3 cellular contexts compared by ENCODE assay signal in the genomic region with DNA sequence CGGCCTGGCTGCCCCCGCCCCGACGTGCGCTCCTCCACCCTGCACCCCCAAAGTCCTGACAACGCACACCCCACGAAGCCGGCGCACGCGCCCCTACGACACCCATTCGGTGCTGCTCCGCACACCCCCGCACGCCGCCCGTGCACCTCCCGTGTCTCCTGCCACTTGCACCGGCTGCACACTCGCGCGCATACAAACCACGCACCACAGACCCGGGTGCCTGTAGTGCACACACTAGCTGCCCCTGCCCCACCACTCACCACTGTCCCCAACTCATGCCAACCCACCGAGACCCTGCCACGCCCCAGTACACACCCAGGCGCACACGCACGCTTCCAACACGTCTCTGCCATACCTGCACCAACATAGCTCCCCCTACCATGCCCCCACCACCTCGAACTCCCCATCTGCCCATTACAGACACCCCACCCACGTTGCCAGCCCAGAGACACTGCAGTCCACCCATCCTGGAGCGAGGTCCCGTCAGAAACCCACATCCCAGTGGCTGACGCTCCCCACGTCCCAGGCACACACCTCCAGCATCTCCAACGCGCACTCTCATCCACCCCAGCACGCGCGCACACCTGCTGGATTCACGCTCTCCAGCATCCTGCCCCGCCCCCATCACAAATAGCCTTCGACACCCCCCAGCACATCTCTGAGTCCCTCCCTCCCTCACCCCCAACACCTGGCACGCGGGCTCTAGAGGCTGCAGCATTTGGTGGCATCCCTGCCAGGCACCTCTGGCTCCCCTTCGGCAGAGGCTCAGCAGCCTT.
TF ChIP-seq lines count a peak whose summit lies in the region.

No MANE protein-coding gene starts in this region.

TF ChIP-seq in SK-N-SH, 30 proteins besides CTCF, POLR2A, EP300 and RAD21:
- TF ChIP-seq, protein P1, sequence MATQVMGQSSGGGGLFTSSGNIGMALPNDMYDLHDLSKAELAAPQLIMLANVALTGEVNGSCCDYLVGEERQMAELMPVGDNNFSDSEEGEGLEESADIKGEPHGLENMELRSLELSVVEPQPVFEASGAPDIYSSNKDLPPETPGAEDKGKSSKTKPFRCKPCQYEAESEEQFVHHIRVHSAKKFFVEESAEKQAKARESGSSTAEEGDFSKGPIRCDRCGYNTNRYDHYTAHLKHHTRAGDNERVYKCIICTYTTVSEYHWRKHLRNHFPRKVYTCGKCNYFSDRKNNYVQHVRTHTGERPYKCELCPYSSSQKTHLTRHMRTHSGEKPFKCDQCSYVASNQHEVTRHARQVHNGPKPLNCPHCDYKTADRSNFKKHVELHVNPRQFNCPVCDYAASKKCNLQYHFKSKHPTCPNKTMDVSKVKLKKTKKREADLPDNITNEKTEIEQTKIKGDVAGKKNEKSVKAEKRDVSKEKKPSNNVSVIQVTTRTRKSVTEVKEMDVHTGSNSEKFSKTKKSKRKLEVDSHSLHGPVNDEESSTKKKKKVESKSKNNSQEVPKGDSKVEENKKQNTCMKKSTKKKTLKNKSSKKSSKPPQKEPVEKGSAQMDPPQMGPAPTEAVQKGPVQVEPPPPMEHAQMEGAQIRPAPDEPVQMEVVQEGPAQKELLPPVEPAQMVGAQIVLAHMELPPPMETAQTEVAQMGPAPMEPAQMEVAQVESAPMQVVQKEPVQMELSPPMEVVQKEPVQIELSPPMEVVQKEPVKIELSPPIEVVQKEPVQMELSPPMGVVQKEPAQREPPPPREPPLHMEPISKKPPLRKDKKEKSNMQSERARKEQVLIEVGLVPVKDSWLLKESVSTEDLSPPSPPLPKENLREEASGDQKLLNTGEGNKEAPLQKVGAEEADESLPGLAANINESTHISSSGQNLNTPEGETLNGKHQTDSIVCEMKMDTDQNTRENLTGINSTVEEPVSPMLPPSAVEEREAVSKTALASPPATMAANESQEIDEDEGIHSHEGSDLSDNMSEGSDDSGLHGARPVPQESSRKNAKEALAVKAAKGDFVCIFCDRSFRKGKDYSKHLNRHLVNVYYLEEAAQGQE (IDR thresholded peaks at IDR 0.05; ENCODE audit: low read depth, low read length), result no peak
- TF ChIP-seq FOXJ3 (CRISPR knock-in tag; IDR thresholded peaks at IDR 0.05), result no peak
- TF ChIP-seq TEAD4 (IDR thresholded peaks at IDR 0.05; ENCODE audit: borderline replicate concordance, insufficient read depth), result no peak
- TF ChIP-seq TCF12 (IDR thresholded peaks at IDR 0.05), result no peak
- TF ChIP-seq, protein P2, sequence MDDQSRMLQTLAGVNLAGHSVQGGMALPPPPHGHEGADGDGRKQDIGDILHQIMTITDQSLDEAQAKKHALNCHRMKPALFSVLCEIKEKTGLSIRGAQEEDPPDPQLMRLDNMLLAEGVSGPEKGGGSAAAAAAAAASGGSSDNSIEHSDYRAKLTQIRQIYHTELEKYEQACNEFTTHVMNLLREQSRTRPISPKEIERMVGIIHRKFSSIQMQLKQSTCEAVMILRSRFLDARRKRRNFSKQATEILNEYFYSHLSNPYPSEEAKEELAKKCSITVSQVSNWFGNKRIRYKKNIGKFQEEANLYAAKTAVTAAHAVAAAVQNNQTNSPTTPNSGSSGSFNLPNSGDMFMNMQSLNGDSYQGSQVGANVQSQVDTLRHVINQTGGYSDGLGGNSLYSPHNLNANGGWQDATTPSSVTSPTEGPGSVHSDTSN (IDR thresholded peaks at IDR 0.05), result no peak
- no peak for TF ChIP-seq YY1 (IDR thresholded peaks at IDR 0.05; ENCODE audit: low read depth)
- TF ChIP-seq JUND (IDR thresholded peaks at IDR 0.05), result no peak
- TF ChIP-seq, protein P3, sequence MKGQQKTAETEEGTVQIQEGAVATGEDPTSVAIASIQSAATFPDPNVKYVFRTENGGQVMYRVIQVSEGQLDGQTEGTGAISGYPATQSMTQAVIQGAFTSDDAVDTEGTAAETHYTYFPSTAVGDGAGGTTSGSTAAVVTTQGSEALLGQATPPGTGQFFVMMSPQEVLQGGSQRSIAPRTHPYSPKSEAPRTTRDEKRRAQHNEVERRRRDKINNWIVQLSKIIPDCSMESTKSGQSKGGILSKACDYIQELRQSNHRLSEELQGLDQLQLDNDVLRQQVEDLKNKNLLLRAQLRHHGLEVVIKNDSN (IDR thresholded peaks at IDR 0.05; ENCODE audit: borderline replicate concordance, low read depth), result no peak
- TF ChIP-seq FOSL2 (IDR thresholded peaks at IDR 0.05; ENCODE audit: borderline replicate concordance, low read depth), result no peak
- TF ChIP-seq, protein P4, sequence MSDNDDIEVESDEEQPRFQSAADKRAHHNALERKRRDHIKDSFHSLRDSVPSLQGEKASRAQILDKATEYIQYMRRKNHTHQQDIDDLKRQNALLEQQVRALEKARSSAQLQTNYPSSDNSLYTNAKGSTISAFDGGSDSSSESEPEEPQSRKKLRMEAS (IDR thresholded peaks at IDR 0.05; ENCODE audit: low read depth), result no peak
- no peak for TF ChIP-seq POLR2AphosphoS5 (IDR thresholded peaks at IDR 0.05; ENCODE audit: low read depth, low read length)
TF ChIP-seq in SK-N-SH: peak in this region for 0.

TF ChIP-seq in SK-N-SH treated with all-trans-retinoic acid at 6 μM for 48 hours, 23 proteins besides CTCF, POLR2A, EP300 and RAD21 (continues in another document):
- no peak for TF ChIP-seq GLIS3 (CRISPR knock-in tag; IDR thresholded peaks at IDR 0.05)
- no peak for TF ChIP-seq BACH2 (CRISPR knock-in tag; IDR thresholded peaks at IDR 0.05; ENCODE audit: borderline replicate concordance)
- TF ChIP-seq ZNF8 (CRISPR knock-in tag; IDR thresholded peaks at IDR 0.05), result no peak
- no peak for TF ChIP-seq ESRRG (CRISPR knock-in tag; IDR thresholded peaks at IDR 0.05)
- no peak for TF ChIP-seq CSDC2 (CRISPR knock-in tag; IDR thresholded peaks at IDR 0.05)
- no peak for TF ChIP-seq TCF4 (CRISPR knock-in tag; IDR thresholded peaks at IDR 0.05; ENCODE audit: borderline replicate concordance)
- TF ChIP-seq OSR1 (CRISPR knock-in tag; IDR thresholded peaks at IDR 0.05), result no peak
- TF ChIP-seq ZNF70 (CRISPR knock-in tag; IDR thresholded peaks at IDR 0.05), result no peak
- no peak for TF ChIP-seq ZFP30 (CRISPR knock-in tag; IDR thresholded peaks at IDR 0.05)
- TF ChIP-seq ZNF565 (CRISPR knock-in tag; conservative IDR thresholded peaks at IDR 0.05; ENCODE audit: low read depth), result no peak
- no peak for TF ChIP-seq RARB (CRISPR knock-in tag; IDR thresholded peaks at IDR 0.05)
- TF ChIP-seq, protein P5, sequence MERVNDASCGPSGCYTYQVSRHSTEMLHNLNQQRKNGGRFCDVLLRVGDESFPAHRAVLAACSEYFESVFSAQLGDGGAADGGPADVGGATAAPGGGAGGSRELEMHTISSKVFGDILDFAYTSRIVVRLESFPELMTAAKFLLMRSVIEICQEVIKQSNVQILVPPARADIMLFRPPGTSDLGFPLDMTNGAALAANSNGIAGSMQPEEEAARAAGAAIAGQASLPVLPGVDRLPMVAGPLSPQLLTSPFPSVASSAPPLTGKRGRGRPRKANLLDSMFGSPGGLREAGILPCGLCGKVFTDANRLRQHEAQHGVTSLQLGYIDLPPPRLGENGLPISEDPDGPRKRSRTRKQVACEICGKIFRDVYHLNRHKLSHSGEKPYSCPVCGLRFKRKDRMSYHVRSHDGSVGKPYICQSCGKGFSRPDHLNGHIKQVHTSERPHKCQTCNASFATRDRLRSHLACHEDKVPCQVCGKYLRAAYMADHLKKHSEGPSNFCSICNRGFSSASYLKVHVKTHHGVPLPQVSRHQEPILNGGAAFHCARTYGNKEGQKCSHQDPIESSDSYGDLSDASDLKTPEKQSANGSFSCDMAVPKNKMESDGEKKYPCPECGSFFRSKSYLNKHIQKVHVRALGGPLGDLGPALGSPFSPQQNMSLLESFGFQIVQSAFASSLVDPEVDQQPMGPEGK (CRISPR knock-in tag; IDR thresholded peaks at IDR 0.05; ENCODE audit: borderline replicate concordance), result no peak
- TF ChIP-seq ZC3H10 (CRISPR knock-in tag; IDR thresholded peaks at IDR 0.05), result no peak
- TF ChIP-seq, protein P6, sequence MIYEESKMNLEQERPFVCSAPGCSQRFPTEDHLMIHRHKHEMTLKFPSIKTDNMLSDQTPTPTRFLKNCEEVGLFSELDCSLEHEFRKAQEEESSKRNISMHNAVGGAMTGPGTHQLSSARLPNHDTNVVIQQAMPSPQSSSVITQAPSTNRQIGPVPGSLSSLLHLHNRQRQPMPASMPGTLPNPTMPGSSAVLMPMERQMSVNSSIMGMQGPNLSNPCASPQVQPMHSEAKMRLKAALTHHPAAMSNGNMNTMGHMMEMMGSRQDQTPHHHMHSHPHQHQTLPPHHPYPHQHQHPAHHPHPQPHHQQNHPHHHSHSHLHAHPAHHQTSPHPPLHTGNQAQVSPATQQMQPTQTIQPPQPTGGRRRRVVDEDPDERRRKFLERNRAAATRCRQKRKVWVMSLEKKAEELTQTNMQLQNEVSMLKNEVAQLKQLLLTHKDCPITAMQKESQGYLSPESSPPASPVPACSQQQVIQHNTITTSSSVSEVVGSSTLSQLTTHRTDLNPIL (CRISPR knock-in tag; IDR thresholded peaks at IDR 0.05; ENCODE audit: low read depth), result no peak
- TF ChIP-seq, protein P7, sequence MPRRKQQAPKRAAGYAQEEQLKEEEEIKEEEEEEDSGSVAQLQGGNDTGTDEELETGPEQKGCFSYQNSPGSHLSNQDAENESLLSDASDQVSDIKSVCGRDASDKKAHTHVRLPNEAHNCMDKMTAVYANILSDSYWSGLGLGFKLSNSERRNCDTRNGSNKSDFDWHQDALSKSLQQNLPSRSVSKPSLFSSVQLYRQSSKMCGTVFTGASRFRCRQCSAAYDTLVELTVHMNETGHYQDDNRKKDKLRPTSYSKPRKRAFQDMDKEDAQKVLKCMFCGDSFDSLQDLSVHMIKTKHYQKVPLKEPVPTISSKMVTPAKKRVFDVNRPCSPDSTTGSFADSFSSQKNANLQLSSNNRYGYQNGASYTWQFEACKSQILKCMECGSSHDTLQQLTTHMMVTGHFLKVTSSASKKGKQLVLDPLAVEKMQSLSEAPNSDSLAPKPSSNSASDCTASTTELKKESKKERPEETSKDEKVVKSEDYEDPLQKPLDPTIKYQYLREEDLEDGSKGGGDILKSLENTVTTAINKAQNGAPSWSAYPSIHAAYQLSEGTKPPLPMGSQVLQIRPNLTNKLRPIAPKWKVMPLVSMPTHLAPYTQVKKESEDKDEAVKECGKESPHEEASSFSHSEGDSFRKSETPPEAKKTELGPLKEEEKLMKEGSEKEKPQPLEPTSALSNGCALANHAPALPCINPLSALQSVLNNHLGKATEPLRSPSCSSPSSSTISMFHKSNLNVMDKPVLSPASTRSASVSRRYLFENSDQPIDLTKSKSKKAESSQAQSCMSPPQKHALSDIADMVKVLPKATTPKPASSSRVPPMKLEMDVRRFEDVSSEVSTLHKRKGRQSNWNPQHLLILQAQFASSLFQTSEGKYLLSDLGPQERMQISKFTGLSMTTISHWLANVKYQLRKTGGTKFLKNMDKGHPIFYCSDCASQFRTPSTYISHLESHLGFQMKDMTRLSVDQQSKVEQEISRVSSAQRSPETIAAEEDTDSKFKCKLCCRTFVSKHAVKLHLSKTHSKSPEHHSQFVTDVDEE (CRISPR knock-in tag; IDR thresholded peaks at IDR 0.05), result no peak

TF ChIP-seq in neural cell, 6 proteins besides CTCF, POLR2A, EP300 and RAD21:
- TF ChIP-seq MXI1 (conservative IDR thresholded peaks at IDR 0.05; ENCODE audit: poor library complexity, severe bottlenecking) (no peak), SMC3 (conservative IDR thresholded peaks at IDR 0.05; ENCODE audit: poor library complexity) (no peak), EZH2 (IDR thresholded peaks at IDR 0.05; ENCODE audit: borderline replicate concordance, insufficient read depth, low read length, poor library complexity, severe bottlenecking) (no peak), POLR2AphosphoS5 (IDR thresholded peaks at IDR 0.05) (no peak), TAF1 (IDR thresholded peaks at IDR 0.05; ENCODE audit: low read depth) (no peak)
- TF ChIP-seq, protein P1 (IDR thresholded peaks at IDR 0.05; ENCODE audit: borderline replicate concordance), result no peak
TF ChIP-seq in neural cell: peak in this region for 0.
